ENCODE assay signal across 14 cellular contexts in the genomic region with DNA sequence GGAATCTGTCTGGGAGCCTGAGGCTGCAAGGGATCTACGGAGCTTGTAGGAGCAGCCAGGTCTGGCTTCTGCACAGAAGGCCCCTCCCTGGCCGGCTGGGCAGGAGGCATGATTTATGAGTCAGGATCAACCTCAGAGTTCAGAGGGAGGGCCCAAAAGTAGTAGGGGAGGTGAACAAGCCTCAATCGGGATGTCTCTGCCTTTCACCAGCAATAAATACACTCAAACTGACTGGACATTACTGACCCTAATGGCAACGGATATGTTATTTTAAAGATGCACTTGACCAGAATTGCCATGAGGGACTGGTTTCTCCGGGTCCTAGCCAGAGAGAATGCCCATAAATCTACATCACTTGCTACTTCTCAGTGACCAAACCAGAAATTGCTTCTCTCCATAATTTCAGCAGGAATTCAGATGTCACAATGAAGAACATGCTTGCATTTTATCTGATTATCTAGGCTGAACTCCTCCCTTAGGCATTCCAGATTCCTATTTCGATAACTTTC.
DNase-seq lines count a peak whose midpoint lies in the region; ATAC-seq and TF ChIP-seq lines count a peak whose summit lies in the region.
"Had no signal": no experiment of that assay in that cellular context is flagged by ENCODE, and none has a peak within 500 bp of the region (broad histone marks: within the 10 kb centered on the region; RNA-seq: fewer than 3 reads in every experiment).

No MANE protein-coding gene starts in this region.

- peaks cover 3% of the 10 kb centered on the region for H3K36me3 Mint-ChIP-seq in neural progenitor cell
- H3K36me3 Mint-ChIP-seq: CD8-positive, alpha-beta T cell had no signal

- H2AFZ ChIP-seq in SK-N-SH (ENCODE audit: low read depth) (no peak overlapping the region; the same call in 1 of the 2 replicates), neural progenitor cell (replicated peaks) (no peak overlapping the region)

- H3K27me3 ChIP-seq in SK-N-SH (ENCODE audit: insufficient read depth), result no peaks in the 10 kb centered on the region
- no peaks in the 10 kb centered on the region for H3K27me3 ChIP-seq in neural progenitor cell

- WGBS in SK-N-SH (ENCODE audit: low lambda C conversion rate), result 25% methylated on average over 4 of the region's 6 CpGs

- H3F3A ChIP-seq in SK-N-SH (replicated peaks; ENCODE audit: insufficient read depth) (peaks cover 6% of the 10 kb centered on the region), neural progenitor cell (ENCODE audit: low read depth) (peaks cover 2% of the 10 kb centered on the region)

- peak in 1 of 2 experiments; percentile 12; a peak in 1 of 4 replicates for TF ChIP-seq EP300 in SK-N-SH (IDR thresholded peaks at IDR 0.05; ENCODE audit: borderline replicate concordance in 1 of 2, low read depth in 1 of 2, low read length in 1 of 2)

- CTCF ChIA-PET in SK-N-SH (lab: Yijun Ruan, JAX), result interaction anchor here (1.8 to 1.9 kb wide), 2 partner anchors 14 to 70 kb away, joined by 5 to 6 read pairs; no protein-coding TSS in a partner anchor

- no peak overlapping the region for H3K27ac Mint-ChIP-seq in neural progenitor cell
- H3K27ac Mint-ChIP-seq: CD8-positive, alpha-beta T cell had no signal

- DNase-seq in HPDE6-E6E7 (ENCODE audit: extremely low spot score), result peak; percentile 38
- peak; percentile 31 for DNase-seq in SK-N-SH
- DNase-seq in glomerular visceral epithelial cell (ENCODE audit: extremely low spot score), result peak; percentile 56
- DNase-seq in retinal pigment epithelial cell (ENCODE audit: low read depth), result peak; percentile 98
- DNase-seq in activated gamma-delta T cell treated with Interleukin-2 at 50 U/mL for 16 hours, result no peak
- no peak for DNase-seq in neural progenitor cell (ENCODE audit: low spot score)
- DNase-seq: amygdala; CD8-positive, alpha-beta T cell; erythroblast; IMR-90; NCI-H446 treated with DMSO at 0.1 percent for 48 hours had no signal

- H3K4me2 ChIP-seq in SK-N-SH (peak overlapping the region; percentile 35; the same call in 1 of the 2 replicates), neural progenitor cell (no peak overlapping the region)

- POLR2A ChIA-PET in SK-N-SH (lab: Yijun Ruan, JAX), result no interaction called here

- H3K27me3 Mint-ChIP-seq in neural progenitor cell (ENCODE audit: insufficient read depth, low read depth), result no peaks in the 10 kb centered on the region

- H3K27ac ChIP-seq in SK-N-SH (ENCODE audit: low read depth in 2 of 2, low read length in 1 of 2) (peak overlapping the region in 1 of 2 experiments; percentile 28; a peak in 1 of 4 replicates), neural progenitor cell (no peak overlapping the region)
- H3K27ac ChIP-seq: prostate gland had no signal

- no peak overlapping the region for H3K9ac ChIP-seq in SK-N-SH
- H3K9ac ChIP-seq in neural progenitor cell, result no peak overlapping the region

- H3K9me3 ChIP-seq in SK-N-SH (no peaks in the 10 kb centered on the region), neural progenitor cell (ENCODE audit: low read depth) (no peaks in the 10 kb centered on the region)
- H3K9me3 ChIP-seq: prostate gland had no signal

- no peaks in the 10 kb centered on the region for H3K79me2 ChIP-seq in SK-N-SH (ENCODE audit: insufficient read depth)
- no peaks in the 10 kb centered on the region for H3K79me2 ChIP-seq in neural progenitor cell (ENCODE audit: low read depth)

- TF ChIP-seq CTCF in SK-N-SH (IDR thresholded peaks at IDR 0.05) (no peak), retinal pigment epithelial cell (conservative IDR thresholded peaks at IDR 0.05; ENCODE audit: low read depth, low read length) (no peak), neural progenitor cell (IDR thresholded peaks at IDR 0.05) (no peak)

- no peaks in the 10 kb centered on the region for H3K9me3 Mint-ChIP-seq in neural progenitor cell
- H3K9me3 Mint-ChIP-seq: CD8-positive, alpha-beta T cell had no signal

- peaks cover 0 to 8% of the 10 kb centered on the region in 2 experiments; a peak in 1 of 4 replicates for H3K4me1 ChIP-seq in SK-N-SH (ENCODE audit: control insufficient read depth in 1 of 2, insufficient read depth in 2 of 2, low read depth in 1 of 2, low read length in 1 of 2)
- peaks cover 4% of the 10 kb centered on the region for H3K4me1 ChIP-seq in neural progenitor cell
- H3K4me1 ChIP-seq: prostate gland had no signal

- no peak for TF ChIP-seq RAD21 in SK-N-SH (IDR thresholded peaks at IDR 0.05; ENCODE audit: low read length)

- H4K20me1 ChIP-seq in SK-N-SH (ENCODE audit: insufficient read depth) (no peaks in the 10 kb centered on the region), neural progenitor cell (ENCODE audit: low read depth) (no peaks in the 10 kb centered on the region)

- H3K36me3 ChIP-seq in SK-N-SH (replicated peaks in 1 of 2; ENCODE audit: control insufficient read depth in 1 of 2, insufficient read depth in 2 of 2, low read length in 1 of 2) (no peaks in the 10 kb centered on the region), neural progenitor cell (no peaks in the 10 kb centered on the region)
- H3K36me3 ChIP-seq: prostate gland had no signal

- H3K4me1 Mint-ChIP-seq in neural progenitor cell, result peaks cover 11% of the 10 kb centered on the region

- H3K4me3 Mint-ChIP-seq in neural progenitor cell, result no peak overlapping the region
- H3K4me3 Mint-ChIP-seq: CD8-positive, alpha-beta T cell had no signal

- H3K9me2 ChIP-seq in SK-N-SH, result no peaks in the 10 kb centered on the region

- H3K4me3 ChIP-seq in SK-N-SH (ENCODE audit: low read depth in 2 of 2, low read length in 1 of 2) (no peak overlapping the region), retinal pigment epithelial cell (ENCODE audit: low read length) (no peak overlapping the region), neural progenitor cell (no peak overlapping the region)
- H3K4me3 ChIP-seq: prostate gland had no signal

- ATAC-seq in GM19351 (IDR thresholded peaks at IDR 0.05; ENCODE audit: unreplicated experiment), result no peak
- ATAC-seq in GM18873 (IDR thresholded peaks at IDR 0.05; ENCODE audit: low FRiP score, unreplicated experiment), result no peak
- ATAC-seq: CD8-positive, alpha-beta T cell had no signal

TF ChIP-seq in SK-N-SH, 30 proteins besides CTCF, POLR2A, EP300 and RAD21:
- TF ChIP-seq JUND (IDR thresholded peaks at IDR 0.05), result peak; percentile 10; the same call in 1 of the 2 replicates
- TF ChIP-seq, protein P1, sequence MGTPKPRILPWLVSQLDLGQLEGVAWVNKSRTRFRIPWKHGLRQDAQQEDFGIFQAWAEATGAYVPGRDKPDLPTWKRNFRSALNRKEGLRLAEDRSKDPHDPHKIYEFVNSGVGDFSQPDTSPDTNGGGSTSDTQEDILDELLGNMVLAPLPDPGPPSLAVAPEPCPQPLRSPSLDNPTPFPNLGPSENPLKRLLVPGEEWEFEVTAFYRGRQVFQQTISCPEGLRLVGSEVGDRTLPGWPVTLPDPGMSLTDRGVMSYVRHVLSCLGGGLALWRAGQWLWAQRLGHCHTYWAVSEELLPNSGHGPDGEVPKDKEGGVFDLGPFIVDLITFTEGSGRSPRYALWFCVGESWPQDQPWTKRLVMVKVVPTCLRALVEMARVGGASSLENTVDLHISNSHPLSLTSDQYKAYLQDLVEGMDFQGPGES (IDR thresholded peaks at IDR 0.05; ENCODE audit: low read depth, low read length), result no peak
- TF ChIP-seq TEAD4 (IDR thresholded peaks at IDR 0.05; ENCODE audit: borderline replicate concordance, insufficient read depth), result no peak
- TF ChIP-seq GATA2 (CRISPR knock-in tag; IDR thresholded peaks at IDR 0.05), result no peak
- TF ChIP-seq RXRA (IDR thresholded peaks at IDR 0.05; ENCODE audit: borderline replicate concordance, low read depth), result peak; percentile 26; the same call in 1 of the 2 replicates
- TF ChIP-seq TCF12 (IDR thresholded peaks at IDR 0.05), result peak; percentile 42; the same call in 1 of the 2 replicates
- TF ChIP-seq, protein P2, sequence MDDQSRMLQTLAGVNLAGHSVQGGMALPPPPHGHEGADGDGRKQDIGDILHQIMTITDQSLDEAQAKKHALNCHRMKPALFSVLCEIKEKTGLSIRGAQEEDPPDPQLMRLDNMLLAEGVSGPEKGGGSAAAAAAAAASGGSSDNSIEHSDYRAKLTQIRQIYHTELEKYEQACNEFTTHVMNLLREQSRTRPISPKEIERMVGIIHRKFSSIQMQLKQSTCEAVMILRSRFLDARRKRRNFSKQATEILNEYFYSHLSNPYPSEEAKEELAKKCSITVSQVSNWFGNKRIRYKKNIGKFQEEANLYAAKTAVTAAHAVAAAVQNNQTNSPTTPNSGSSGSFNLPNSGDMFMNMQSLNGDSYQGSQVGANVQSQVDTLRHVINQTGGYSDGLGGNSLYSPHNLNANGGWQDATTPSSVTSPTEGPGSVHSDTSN (IDR thresholded peaks at IDR 0.05), result peak; percentile 83
- no peak for TF ChIP-seq MXI1 (IDR thresholded peaks at IDR 0.05; ENCODE audit: low read depth, low read length)

Comparison
In these comparisons a context has a peak if more than half of its experiments do, and no peak if none do; other contexts are left out.
1. DNase-seq: peak in HPDE6-E6E7 (single experiment), SK-N-SH (single experiment), glomerular visceral epithelial cell (single experiment) and retinal pigment epithelial cell (single experiment); none in activated gamma-delta T cell treated with Interleukin-2 at 50 U/mL for 16 hours (single experiment) and neural progenitor cell (single experiment).